2 cellular contexts compared by ENCODE assay signal in the genomic region with DNA sequence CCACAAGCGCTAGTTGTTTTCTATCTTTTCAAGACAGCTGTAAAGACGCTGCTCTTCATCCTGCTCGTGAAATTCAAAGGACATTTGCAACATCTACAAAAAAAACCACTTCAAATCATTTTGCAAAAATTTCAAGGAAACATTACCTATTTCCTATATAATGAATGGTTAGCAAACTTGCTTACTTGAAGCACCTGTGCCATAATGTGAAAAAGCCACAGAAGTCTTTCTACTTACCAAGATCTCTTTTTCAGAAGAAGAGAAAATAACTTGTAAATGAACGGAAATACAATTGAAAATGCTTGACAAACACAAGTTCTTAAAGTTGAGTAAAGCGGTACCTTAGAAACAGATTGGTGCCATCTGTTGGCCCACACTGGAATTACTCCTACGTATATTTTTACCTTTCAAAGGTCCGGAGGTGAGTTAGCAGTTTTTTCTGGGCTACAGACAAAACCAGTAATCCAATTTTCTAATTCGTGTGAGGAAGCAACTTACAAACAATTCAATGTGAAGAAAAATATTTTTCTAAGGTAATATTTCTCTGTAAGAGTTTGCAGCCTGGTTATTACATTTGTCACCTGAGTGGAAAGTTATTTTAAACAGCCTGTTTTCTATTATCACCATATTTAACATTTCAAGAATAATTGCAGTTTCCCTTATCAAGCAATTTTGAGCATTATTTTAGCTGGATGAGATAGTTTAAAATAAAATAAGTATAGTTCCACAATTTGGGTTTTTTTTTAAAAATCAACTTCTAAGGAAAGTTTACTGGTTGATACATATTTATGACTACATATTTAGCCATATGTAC.
TF ChIP-seq lines count a peak whose summit lies in the region.

A gene with protein sequence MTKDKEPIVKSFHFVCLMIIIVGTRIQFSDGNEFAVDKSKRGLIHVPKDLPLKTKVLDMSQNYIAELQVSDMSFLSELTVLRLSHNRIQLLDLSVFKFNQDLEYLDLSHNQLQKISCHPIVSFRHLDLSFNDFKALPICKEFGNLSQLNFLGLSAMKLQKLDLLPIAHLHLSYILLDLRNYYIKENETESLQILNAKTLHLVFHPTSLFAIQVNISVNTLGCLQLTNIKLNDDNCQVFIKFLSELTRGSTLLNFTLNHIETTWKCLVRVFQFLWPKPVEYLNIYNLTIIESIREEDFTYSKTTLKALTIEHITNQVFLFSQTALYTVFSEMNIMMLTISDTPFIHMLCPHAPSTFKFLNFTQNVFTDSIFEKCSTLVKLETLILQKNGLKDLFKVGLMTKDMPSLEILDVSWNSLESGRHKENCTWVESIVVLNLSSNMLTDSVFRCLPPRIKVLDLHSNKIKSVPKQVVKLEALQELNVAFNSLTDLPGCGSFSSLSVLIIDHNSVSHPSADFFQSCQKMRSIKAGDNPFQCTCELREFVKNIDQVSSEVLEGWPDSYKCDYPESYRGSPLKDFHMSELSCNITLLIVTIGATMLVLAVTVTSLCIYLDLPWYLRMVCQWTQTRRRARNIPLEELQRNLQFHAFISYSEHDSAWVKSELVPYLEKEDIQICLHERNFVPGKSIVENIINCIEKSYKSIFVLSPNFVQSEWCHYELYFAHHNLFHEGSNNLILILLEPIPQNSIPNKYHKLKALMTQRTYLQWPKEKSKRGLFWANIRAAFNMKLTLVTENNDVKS (minus strand): TSS at position 294 of the 814 bp plus-strand sequence. CDS start 27,344 bp downstream, outside the sequence.

TF ChIP-seq in IMR-90, 13 proteins besides CTCF, POLR2A, EP300 and RAD21:
- TF ChIP-seq CEBPB (IDR thresholded peaks at IDR 0.05; ENCODE audit: low read depth, low read length) (no peak), MAFK (IDR thresholded peaks at IDR 0.05; ENCODE audit: low read depth, low read length) (no peak), CHD1 (IDR thresholded peaks at IDR 0.05; ENCODE audit: low read depth, low read length) (no peak), SMC3 (IDR thresholded peaks at IDR 0.05; ENCODE audit: low read depth, low read length) (peak; percentile 61)
- TF ChIP-seq, protein P1, sequence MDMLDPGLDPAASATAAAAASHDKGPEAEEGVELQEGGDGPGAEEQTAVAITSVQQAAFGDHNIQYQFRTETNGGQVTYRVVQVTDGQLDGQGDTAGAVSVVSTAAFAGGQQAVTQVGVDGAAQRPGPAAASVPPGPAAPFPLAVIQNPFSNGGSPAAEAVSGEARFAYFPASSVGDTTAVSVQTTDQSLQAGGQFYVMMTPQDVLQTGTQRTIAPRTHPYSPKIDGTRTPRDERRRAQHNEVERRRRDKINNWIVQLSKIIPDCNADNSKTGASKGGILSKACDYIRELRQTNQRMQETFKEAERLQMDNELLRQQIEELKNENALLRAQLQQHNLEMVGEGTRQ (IDR thresholded peaks at IDR 0.05; ENCODE audit: low read depth, low read length), result no peak
- TF ChIP-seq, protein P2, sequence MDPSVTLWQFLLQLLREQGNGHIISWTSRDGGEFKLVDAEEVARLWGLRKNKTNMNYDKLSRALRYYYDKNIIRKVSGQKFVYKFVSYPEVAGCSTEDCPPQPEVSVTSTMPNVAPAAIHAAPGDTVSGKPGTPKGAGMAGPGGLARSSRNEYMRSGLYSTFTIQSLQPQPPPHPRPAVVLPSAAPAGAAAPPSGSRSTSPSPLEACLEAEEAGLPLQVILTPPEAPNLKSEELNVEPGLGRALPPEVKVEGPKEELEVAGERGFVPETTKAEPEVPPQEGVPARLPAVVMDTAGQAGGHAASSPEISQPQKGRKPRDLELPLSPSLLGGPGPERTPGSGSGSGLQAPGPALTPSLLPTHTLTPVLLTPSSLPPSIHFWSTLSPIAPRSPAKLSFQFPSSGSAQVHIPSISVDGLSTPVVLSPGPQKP (IDR thresholded peaks at IDR 0.05; ENCODE audit: borderline replicate concordance, low read depth, low read length), result no peak

TF ChIP-seq in SK-N-SH, 30 proteins besides CTCF, POLR2A, EP300 and RAD21:
- no peak for TF ChIP-seq MXI1 (IDR thresholded peaks at IDR 0.05; ENCODE audit: low read depth, low read length)
- peak; percentile 22; the same call in 1 of the 2 replicates for TF ChIP-seq SMC3 (IDR thresholded peaks at IDR 0.05; ENCODE audit: low read depth, low read length)
